8 cellular contexts compared by ENCODE assay signal in genomic region chr1:223143760-223144248, GRCh38. TPM values are rescaled to one million over a fixed set of nuclear protein-coding genes. Genes with fewer than 3 reads are reported as not detected.
A peak's percentile ranks its signal among the peaks of the same experiment; 100 is the strongest.
DNase-seq lines count a peak whose midpoint lies in the region; ATAC-seq, FAIRE-seq and TF ChIP-seq lines count a peak whose summit lies in the region.

No MANE protein-coding gene starts in this region.

- no peak for TF ChIP-seq POLR2A in HepG2 (IDR thresholded peaks at IDR 0.05; ENCODE audit: insufficient read depth in 1 of 2, low read depth in 2 of 2, low read length in 2 of 2)

- no peaks in the 10 kb centered on the region for H4K20me1 ChIP-seq in DND-41 (ENCODE audit: insufficient read depth, low read length)
- no peaks in the 10 kb centered on the region for H4K20me1 ChIP-seq in OCI-LY7 (ENCODE audit: insufficient read depth, low read length)
- H4K20me1 ChIP-seq in HepG2 (ENCODE audit: insufficient read depth, low read length): no peaks in the 10 kb centered on the region

- CTCF ChIA-PET in OCI-LY7 (lab: Charles Lee; ENCODE audit: unreplicated experiment) (interaction anchor here (0.6 kb wide), 1 partner anchor 21 kb away, joined by 15 read pairs; no protein-coding TSS in a partner anchor), HepG2 (lab: Yijun Ruan, JAX; ENCODE audit: low intra/inter-chr PET ratio, low total read pairs) (no interaction called here)

- POLR2A ChIA-PET in OCI-LY7 (lab: Charles Lee): no interaction called here
- POLR2A ChIA-PET in HepG2 (lab: Yijun Ruan, JAX): no interaction called here

- no peak for TF ChIP-seq EP300 in HepG2 (IDR thresholded peaks at IDR 0.05; ENCODE audit: low read depth in 2 of 2, low read length in 2 of 2)
- no peak for TF ChIP-seq EP300 in HepG2 (CRISPR knock-in tag; IDR thresholded peaks at IDR 0.05; ENCODE audit: borderline replicate concordance)

- TF ChIP-seq CTCF in DND-41 (IDR thresholded peaks at IDR 0.05; ENCODE audit: borderline replicate concordance, extremely low read depth, low read length, poor library complexity, severe bottlenecking) (no peak), OCI-LY7 (conservative IDR thresholded peaks at IDR 0.05; ENCODE audit: low read length) (no peak), brain (conservative IDR thresholded peaks at IDR 0.05) (no peak), natural killer cell (IDR thresholded peaks at IDR 0.05) (no peak), HepG2 (CRISPR knock-in tag; IDR thresholded peaks at IDR 0.05) (no peak)

- H3K4me3 Mint-ChIP-seq in brain (peak overlapping the region; percentile 75 to 81 (median 78)), natural killer cell (peak overlapping the region; percentile 69)

- H3K4me1 Mint-ChIP-seq in brain (peaks cover 31% of the 10 kb centered on the region), natural killer cell (peaks cover 10 to 17% of the 10 kb centered on the region in 2 donors)

- DNase-seq in DND-41 (peak; percentile 27), OCI-LY7 (ENCODE audit: low spot score) (no peak), natural killer cell (peak; percentile 23), COLO829 (ENCODE audit: low spot score) (no peak), HepG2 (ENCODE audit: low spot score) (no peak)

- H2AFZ ChIP-seq in DND-41 (ENCODE audit: low read depth, low read length): peak overlapping the region; percentile 98
- H2AFZ ChIP-seq in OCI-LY7 (ENCODE audit: low read length): peak overlapping the region; percentile 94
- no peak overlapping the region for H2AFZ ChIP-seq in HepG2 (ENCODE audit: low read length)

- H3K9me3 ChIP-seq in DND-41 (ENCODE audit: insufficient read depth, low read length, severe bottlenecking) (peaks cover 3% of the 10 kb centered on the region), OCI-LY7 (ENCODE audit: low read length) (no peaks in the 10 kb centered on the region), HepG2 (ENCODE audit: low read length) (no peaks in the 10 kb centered on the region)

- H3K27me3 ChIP-seq in DND-41 (ENCODE audit: insufficient read depth, low read length, poor library complexity) (peaks cover 7% of the 10 kb centered on the region), HepG2 (ENCODE audit: control insufficient read depth in 1 of 2, insufficient read depth in 2 of 2, low read length in 2 of 2) (peaks cover 0 to 3% of the 10 kb centered on the region in 2 experiments; a peak in 1 of 5 replicates)

- no peaks in the 10 kb centered on the region for H3K9me2 ChIP-seq in OCI-LY7 (ENCODE audit: insufficient read depth, low read length)

- no TSS peak for BruUV-seq in OCI-LY7 (replicated peaks; lab: Mats Ljungman, UMichigan)
- BruUV-seq in HepG2 (replicated peaks; lab: Mats Ljungman, UMichigan): no TSS peak

- 62% methylated on average over 9 of the region's 9 CpGs for WGBS in HepG2 (ENCODE audit: low lambda C conversion rate)

- H3K4me3 ChIP-seq in DND-41 (ENCODE audit: low read depth in 1 of 2, low read length in 2 of 2): no peak overlapping the region
- peak overlapping the region; percentile 67 for H3K4me3 ChIP-seq in OCI-LY7 (ENCODE audit: low read depth, low read length, poor library complexity, severe bottlenecking)
- H3K4me3 ChIP-seq in HepG2 (replicated peaks in 1 of 3; ENCODE audit: insufficient read depth in 1 of 3, low read depth in 2 of 3, low read length in 3 of 3): no peak overlapping the region

- FAIRE-seq in HepG2 (lab: Jason Lieb, UNC): no peak

- H3K27me3 Mint-ChIP-seq in brain (peaks cover 41% of the 10 kb centered on the region), natural killer cell (ENCODE audit: low read depth in 2 of 2) (peaks cover 19 to 25% of the 10 kb centered on the region in 2 donors)

- H3K27ac ChIP-seq in DND-41 (ENCODE audit: low read length): no peak overlapping the region
- H3K27ac ChIP-seq in OCI-LY7 (ENCODE audit: low read depth, low read length, poor library complexity, severe bottlenecking): no peak overlapping the region
- no peak overlapping the region for H3K27ac ChIP-seq in HepG2 (ENCODE audit: extremely low read length, insufficient read depth, low read length)

- H3K79me2 ChIP-seq in DND-41 (ENCODE audit: insufficient read depth, low read length): no peaks in the 10 kb centered on the region
- H3K79me2 ChIP-seq in OCI-LY7 (ENCODE audit: insufficient read depth, low read depth, low read length): no peaks in the 10 kb centered on the region
- no peaks in the 10 kb centered on the region for H3K79me2 ChIP-seq in HepG2 (ENCODE audit: insufficient read depth, low read length)

- peak overlapping the region in 3 of 5 experiments; percentile 42 to 81 (median 51) for H3K27ac Mint-ChIP-seq in brain
- H3K27ac Mint-ChIP-seq in natural killer cell: peak overlapping the region in 1 of 2 donors; percentile 80

- H3K4me1 ChIP-seq in DND-41 (ENCODE audit: insufficient read depth, low read length): peaks cover 20% of the 10 kb centered on the region
- H3K4me1 ChIP-seq in OCI-LY7 (ENCODE audit: insufficient read depth, low read length, poor library complexity, severe bottlenecking): peaks cover 7% of the 10 kb centered on the region
- H3K4me1 ChIP-seq in HepG2 (ENCODE audit: insufficient read depth, low read length): no peaks in the 10 kb centered on the region

- ATAC-seq in DND-41 (ENCODE audit: insufficient read depth, low read depth) (no peak), HG02938 (IDR thresholded peaks at IDR 0.05; ENCODE audit: unreplicated experiment) (peak; percentile 60), natural killer cell (peak; percentile 9 to 40 (median 11)), HG02623 (IDR thresholded peaks at IDR 0.05; ENCODE audit: unreplicated experiment) (no peak), HepG2 (no peak)

- no peaks in the 10 kb centered on the region for H3K36me3 ChIP-seq in DND-41 (ENCODE audit: insufficient read depth, low read length)
- no peaks in the 10 kb centered on the region for H3K36me3 ChIP-seq in OCI-LY7 (ENCODE audit: insufficient read depth, low read length)
- no peaks in the 10 kb centered on the region for H3K36me3 ChIP-seq in HepG2 (replicated peaks in 1 of 2; ENCODE audit: control insufficient read depth in 1 of 2, insufficient read depth in 2 of 2, low read length in 2 of 2)

- H3K36me3 Mint-ChIP-seq in brain (no peaks in the 10 kb centered on the region), natural killer cell (peaks cover 6% of the 10 kb centered on the region)

- in situ Hi-C loops in HepG2 (cut with HindIII; ENCODE audit: extremely low pct_ligation_motif_present, low pct_unique_long_range_greater_than_20kb): no loop called here

- intact Hi-C loops in OCI-LY7 (cut with micrococcal nuclease; ENCODE audit: unreplicated experiment): no loop called here
- intact Hi-C loops in natural killer cell (cut with micrococcal nuclease): no loop called here
- intact Hi-C loops in HepG2 (cut with micrococcal nuclease; ENCODE audit: unreplicated experiment): loop anchor here (10.0 kb wide), 1 partner anchor 111 kb away; no protein-coding TSS in a partner anchor

- H3K9ac ChIP-seq in DND-41 (ENCODE audit: low read depth, low read length): peak overlapping the region; percentile 44
- H3K9ac ChIP-seq in HepG2 (ENCODE audit: insufficient read depth, low read depth, low read length): no peak overlapping the region

- H3K4me2 ChIP-seq in DND-41 (ENCODE audit: insufficient read depth, low read length) (peak overlapping the region; percentile 82; the same call in 1 of the 2 replicates), OCI-LY7 (ENCODE audit: low read length) (peak overlapping the region; percentile 64), HepG2 (ENCODE audit: low read depth, low read length) (no peak overlapping the region)

- peaks cover 9 to 22% (median 17%) of the 10 kb centered on the region in 5 experiments for H3K9me3 Mint-ChIP-seq in brain
- H3K9me3 Mint-ChIP-seq in natural killer cell: no peaks in the 10 kb centered on the region

- TF ChIP-seq RAD21 in HepG2 (CRISPR knock-in tag; IDR thresholded peaks at IDR 0.05): no peak

TF ChIP-seq in HepG2, 621 proteins besides CTCF, POLR2A, EP300 and RAD21 (continues in another document):
- TF ChIP-seq SMC3 (IDR thresholded peaks at IDR 0.05; ENCODE audit: low read length) (no peak), HES4 (CRISPR knock-in tag; IDR thresholded peaks at IDR 0.05; ENCODE audit: borderline replicate concordance) (no peak), ZNF138 (CRISPR knock-in tag; IDR thresholded peaks at IDR 0.05; ENCODE audit: low read depth) (no peak), ZFAT (CRISPR knock-in tag; conservative IDR thresholded peaks at IDR 0.05) (no peak), ZMYM4 (CRISPR knock-in tag; IDR thresholded peaks at IDR 0.05) (no peak), ZFP90 (CRISPR knock-in tag; IDR thresholded peaks at IDR 0.05; ENCODE audit: borderline replicate concordance) (no peak)

RNA-seq across cellular contexts. Expression of gene TLR5, which starts 0.8 kb away (rescaled TPM):
- total RNA-seq in OCI-LY7 (2014; rRNA removed; shearing (Covaris generic)): not detected in 2 replicates
- total RNA-seq in OCI-LY7 (2022): not detected in 2 replicates
- 0.36 TPM for polyA plus RNA-seq in brain (ENCODE audit: insufficient read depth, low read depth, low replicate concordance)
- total RNA-seq in natural killer cell: under 1 TPM; 0.24 to 0.41 (median 0.33) TPM
- total RNA-seq in HepG2 (2016; rRNA removed; fragmentation: Illumina TruSeq; extraction: Trizol): not detected in 2 replicates
- total RNA-seq in HepG2 (2016; cell fraction: cytosol; rRNA removed; fragmentation: Illumina TruSeq; extraction: Trizol; ENCODE audit: low read depth): not detected in 2 replicates
- total RNA-seq in HepG2 (2016; cell fraction: insoluble cytoplasmic fraction; rRNA removed; fragmentation: Illumina TruSeq; extraction: Trizol): not detected in 2 replicates
- not detected in 2 replicates for total RNA-seq in HepG2 (2016; cell fraction: membrane; rRNA removed; fragmentation: Illumina TruSeq; extraction: Trizol)
- total RNA-seq in HepG2 (2016; cell fraction: nucleus; rRNA removed; fragmentation: Illumina TruSeq; extraction: Trizol): not detected in 2 replicates
- polyA plus RNA-seq in HepG2 (2011; rRNA removed): not detected in 2 replicates
- polyA plus RNA-seq in HepG2 (2011; cell fraction: cytosol; rRNA removed): not detected in 2 replicates
- polyA plus RNA-seq in HepG2 (2011; cell fraction: nucleus; rRNA removed): not detected in 2 replicates
- not detected in 2 replicates for polyA plus RNA-seq in HepG2 (2012)
- polyA plus RNA-seq in HepG2 (2016; cell fraction: cytosol; fragmentation: Illumina TruSeq; extraction: Trizol; ENCODE audit: low read depth): not detected in 2 replicates
- not detected in 2 replicates for polyA plus RNA-seq in HepG2 (2016; cell fraction: insoluble cytoplasmic fraction; fragmentation: Illumina TruSeq; extraction: Trizol; ENCODE audit: low read depth)
- not detected in 2 replicates for polyA plus RNA-seq in HepG2 (2016; cell fraction: membrane; fragmentation: Illumina TruSeq; extraction: Trizol; ENCODE audit: low read depth)
- not detected in 2 replicates for polyA plus RNA-seq in HepG2 (2016; cell fraction: nucleus; fragmentation: Illumina TruSeq; extraction: Trizol; ENCODE audit: insufficient read depth, low read depth)
- polyA minus RNA-seq in HepG2 (2011; rRNA and poly(A)+ RNA removed; ENCODE audit: low replicate concordance): 0.05 TPM in 1 of 2 replicates, not detected in the other
- polyA minus RNA-seq in HepG2 (2011; cell fraction: cytosol; rRNA and poly(A)+ RNA removed): not detected in 2 replicates
- polyA minus RNA-seq in HepG2 (2011; cell fraction: nucleus; rRNA and poly(A)+ RNA removed): not detected in 2 replicates

Comparison
In these comparisons a context has a peak if more than half of its experiments do, and no peak if none do; other contexts are left out.
1. ATAC-seq: peak in HG02938 (single experiment) and natural killer cell (3 of 3); none in DND-41 (single experiment), HG02623 (single experiment) and HepG2 (single experiment).
2. DNase-seq: peak in DND-41 (single experiment) and natural killer cell (single experiment); none in OCI-LY7 (single experiment), COLO829 (single experiment) and HepG2 (single experiment).